In the genomic region with DNA sequence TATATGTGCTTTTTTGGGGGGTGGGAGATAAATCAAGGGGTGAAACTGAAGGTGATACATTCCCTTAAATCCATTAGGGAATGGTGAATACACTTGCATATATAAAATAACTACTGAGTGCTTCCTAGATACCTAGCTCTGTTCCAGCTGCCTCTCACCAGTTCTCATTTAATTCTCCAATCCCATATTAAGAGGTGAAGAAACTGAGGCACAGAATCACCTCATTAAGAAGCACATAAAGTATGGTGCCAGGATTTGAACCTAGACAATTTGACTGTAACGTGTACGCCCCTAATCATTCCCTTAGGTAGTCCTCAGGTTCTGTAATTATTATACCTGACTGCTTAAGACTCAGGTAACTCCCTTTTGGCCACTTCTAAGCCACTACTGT, we compare ENCODE assay signal across 9 cellular contexts. TPM values are rescaled to one million over a fixed set of nuclear protein-coding genes. Genes with fewer than 3 reads are reported as not detected.
DNase-seq lines count a peak whose midpoint lies in the region; ATAC-seq, FAIRE-seq and TF ChIP-seq lines count a peak whose summit lies in the region.
"Had no signal": no experiment of that assay in that cellular context is flagged by ENCODE, and none has a peak within 500 bp of the region (broad histone marks: within the 10 kb centered on the region; RNA-seq: fewer than 3 reads in every experiment).

No MANE protein-coding gene starts in this region.

- H3K4me3 Mint-ChIP-seq in T-helper 2 cell treated with Interferon-gamma antibody and Interleukin-4, amounts not matched to agents 5 μg/mL and 100 μg/mL, for 36 hours, result peak overlapping the region; percentile 86
- peak overlapping the region; percentile 93 for H3K4me3 Mint-ChIP-seq in activated naive CD8-positive, alpha-beta T cell

- peaks cover 13% of the 10 kb centered on the region for H3K79me2 ChIP-seq in keratinocyte (ENCODE audit: control insufficient read depth, insufficient read depth, low read length)

- peak overlapping the region; percentile 97 for H3K27ac Mint-ChIP-seq in T-helper 2 cell treated with Interferon-gamma antibody and Interleukin-4, amounts not matched to agents 5 μg/mL and 100 μg/mL, for 36 hours
- peak overlapping the region; percentile 97 for H3K27ac Mint-ChIP-seq in activated naive CD8-positive, alpha-beta T cell

- peaks cover 34% of the 10 kb centered on the region for H3K4me1 Mint-ChIP-seq in T-helper 2 cell treated with Interferon-gamma antibody and Interleukin-4, amounts not matched to agents 5 μg/mL and 100 μg/mL, for 36 hours (ENCODE audit: low read depth)
- peaks cover 48% of the 10 kb centered on the region for H3K4me1 Mint-ChIP-seq in activated naive CD8-positive, alpha-beta T cell (ENCODE audit: low read depth)

- H3K27me3 ChIP-seq in keratinocyte (ENCODE audit: control insufficient read depth, extremely low read depth, insufficient read depth, low read length) (no peaks in the 10 kb centered on the region), subcutaneous abdominal adipose tissue (ENCODE audit: control insufficient read depth in 5 of 5, insufficient read depth in 4 of 5, low read length in 5 of 5) (no peaks in the 10 kb centered on the region)

- DNase-seq in T-helper 2 cell treated with Interferon-gamma antibody and Interleukin-4, amounts not matched to agents 5 μg/mL and 100 μg/mL, for 36 hours (ENCODE audit: low spot score), result no peak
- DNase-seq in T-helper 2 cell, result no peak
- no peak for DNase-seq in keratinocyte (ENCODE audit: low read depth, low spot score)
- no peak for DNase-seq in mucosa of gallbladder (ENCODE audit: low spot score)
- DNase-seq in NCI-H2227 treated with DMSO at 0.1 percent for 48 hours (lab: John Stamatoyannopoulos, UW), result no peak

- H3K27ac ChIP-seq in keratinocyte (ENCODE audit: control insufficient read depth, insufficient read depth, low read length) (peak overlapping the region; percentile 99), subcutaneous abdominal adipose tissue (ENCODE audit: low read depth, low read length) (peak overlapping the region; percentile 100)

- H2AFZ ChIP-seq in keratinocyte (ENCODE audit: control insufficient read depth, low read length), result no peak overlapping the region

- H3K27me3 Mint-ChIP-seq in T-helper 2 cell treated with Interferon-gamma antibody and Interleukin-4, amounts not matched to agents 5 μg/mL and 100 μg/mL, for 36 hours (ENCODE audit: low read depth), result peaks cover 14% of the 10 kb centered on the region
- H3K27me3 Mint-ChIP-seq in activated naive CD8-positive, alpha-beta T cell, result peaks cover 2% of the 10 kb centered on the region

- FAIRE-seq in keratinocyte (lab: Jason Lieb, UNC), result no peak

- ATAC-seq in HG03039 (IDR thresholded peaks at IDR 0.05; ENCODE audit: unreplicated experiment), result no peak

- H3K9me3 Mint-ChIP-seq in T-helper 2 cell treated with Interferon-gamma antibody and Interleukin-4, amounts not matched to agents 5 μg/mL and 100 μg/mL, for 36 hours, result no peaks in the 10 kb centered on the region
- H3K9me3 Mint-ChIP-seq in activated naive CD8-positive, alpha-beta T cell (ENCODE audit: low read depth), result no peaks in the 10 kb centered on the region

- TF ChIP-seq CTCF in keratinocyte (optimal IDR thresholded peaks at IDR 0.05 in 1 of 3, IDR thresholded peaks at IDR 0.05 in 1 of 3, conservative IDR thresholded peaks at IDR 0.05 in 1 of 3; ENCODE audit: extremely low read depth in 1 of 3, insufficient read depth in 2 of 3, low read length in 3 of 3), result no peak

- H3K9me3 ChIP-seq in keratinocyte (ENCODE audit: control insufficient read depth, low read depth, low read length) (no peaks in the 10 kb centered on the region), subcutaneous abdominal adipose tissue (ENCODE audit: control insufficient read depth in 5 of 5, low read length in 5 of 5) (no peaks in the 10 kb centered on the region)

- H3K4me1 ChIP-seq in keratinocyte (ENCODE audit: control insufficient read depth, extremely low read depth, insufficient read depth, low read length) (peaks cover 62% of the 10 kb centered on the region), subcutaneous abdominal adipose tissue (ENCODE audit: control insufficient read depth in 5 of 5, insufficient read depth in 5 of 5, low read length in 5 of 5) (peaks cover 0 to 18% (median 12%) of the 10 kb centered on the region in 5 donors)

- peaks cover 9% of the 10 kb centered on the region for H3K36me3 Mint-ChIP-seq in T-helper 2 cell treated with Interferon-gamma antibody and Interleukin-4, amounts not matched to agents 5 μg/mL and 100 μg/mL, for 36 hours (ENCODE audit: low read depth)
- no peaks in the 10 kb centered on the region for H3K36me3 Mint-ChIP-seq in activated naive CD8-positive, alpha-beta T cell

- H3K4me2 ChIP-seq in keratinocyte (ENCODE audit: control insufficient read depth, extremely low read depth, insufficient read depth, low read depth, low read length), result peak overlapping the region; percentile 98

- dilution Hi-C loops in keratinocyte (cut with MboI; ENCODE audit: extremely low pct_ligation_motif_present, low sequenced_read_pairs), result no loop called here

- no peaks in the 10 kb centered on the region for H3K9me1 ChIP-seq in keratinocyte (ENCODE audit: control insufficient read depth, extremely low read depth, insufficient read depth, low read length)

- H4K20me1 ChIP-seq in keratinocyte (ENCODE audit: control insufficient read depth, extremely low read depth, insufficient read depth, low read length), result no peaks in the 10 kb centered on the region

- H3K9ac ChIP-seq in keratinocyte (ENCODE audit: control insufficient read depth, extremely low read depth, insufficient read depth, low read length), result peak overlapping the region; percentile 100
- peak overlapping the region; percentile 69 to 96 (median 94) for H3K9ac ChIP-seq in subcutaneous abdominal adipose tissue (ENCODE audit: low read length in 5 of 5)

- peak overlapping the region; percentile 26 to 57 (median 41) for H3K4me3 ChIP-seq in keratinocyte (ENCODE audit: control insufficient read depth in 2 of 3, extremely low read depth in 1 of 3, insufficient read depth in 2 of 3, low read depth in 1 of 3, low read length in 3 of 3)
- peak overlapping the region; percentile 78 to 94 (median 88) for H3K4me3 ChIP-seq in subcutaneous abdominal adipose tissue (ENCODE audit: low read depth in 1 of 5, low read length in 5 of 5)

- H3K36me3 ChIP-seq in keratinocyte (ENCODE audit: control insufficient read depth in 2 of 2, extremely low read depth in 1 of 2, insufficient read depth in 2 of 2, low read length in 2 of 2), result no peaks in the 10 kb centered on the region
- H3K36me3 ChIP-seq in subcutaneous abdominal adipose tissue (ENCODE audit: control insufficient read depth in 5 of 5, insufficient read depth in 5 of 5, low read length in 5 of 5), result peaks cover 0 to 5% (median 0%) of the 10 kb centered on the region in 5 donors

RNA-seq across cellular contexts. Expression of a gene that starts 1.5 kb away (rescaled TPM):
- 6.1 to 10.9 TPM (median 10.4 TPM) in 3 replicates for polyA plus RNA-seq in keratinocyte
- polyA plus RNA-seq in keratinocyte (2011; ENCODE audit: low read depth), result 0.52 TPM
- 8.5 and 13.2 TPM in 2 replicates for polyA plus RNA-seq in keratinocyte (2011; cell fraction: cytosol; rRNA removed)
- polyA plus RNA-seq in keratinocyte (2011; cell fraction: nucleus; rRNA removed), result 8.1 and 11.3 TPM in 2 replicates
- polyA plus RNA-seq in keratinocyte (2012; ENCODE audit: low replicate concordance), result 2.9 and 10.3 TPM in 2 replicates
- 1.4 to 4.9 TPM (median 2.2 TPM) in 3 replicates for polyA minus RNA-seq in keratinocyte
- 4.8 TPM for polyA minus RNA-seq in keratinocyte (2011; cell fraction: cytosol; rRNA and poly(A)+ RNA removed)
- polyA minus RNA-seq in keratinocyte (2011; cell fraction: nucleus; rRNA and poly(A)+ RNA removed), result 0.95 and 3.3 TPM in 2 replicates
- total RNA-seq in mucosa of gallbladder, result 5.1 TPM

RNA-seq across cellular contexts. Expression of a gene that starts 34.8 kb away (rescaled TPM):
- 2,386 to 3,374 TPM (median 2,587 TPM) in 3 replicates for polyA plus RNA-seq in keratinocyte
- 1,575 TPM for polyA plus RNA-seq in keratinocyte (2011; ENCODE audit: low read depth)
- polyA plus RNA-seq in keratinocyte (2011; cell fraction: cytosol; rRNA removed), result 607 and 731 TPM in 2 replicates
- polyA plus RNA-seq in keratinocyte (2011; cell fraction: nucleus; rRNA removed), result 5,094 and 5,558 TPM in 2 replicates
- 1,046 and 1,745 TPM in 2 replicates for polyA plus RNA-seq in keratinocyte (2012; ENCODE audit: low replicate concordance)
- 1,846 to 2,703 TPM (median 1,967 TPM) in 3 replicates for polyA minus RNA-seq in keratinocyte
- 838 TPM for polyA minus RNA-seq in keratinocyte (2011; cell fraction: cytosol; rRNA and poly(A)+ RNA removed)
- 2,909 and 4,339 TPM in 2 replicates for polyA minus RNA-seq in keratinocyte (2011; cell fraction: nucleus; rRNA and poly(A)+ RNA removed)
- total RNA-seq in mucosa of gallbladder, result 0.49 TPM
- total RNA-seq: activated CD8-positive, alpha-beta memory T cell treated with anti-CD3 and anti-CD28 coated beads for 36 hours had no signal
